Comparison of ENCODE assay signal across 10 cellular contexts in genomic region chr1:227364657-227365056, GRCh38. TPM values are rescaled to one million over a fixed set of nuclear protein-coding genes. Genes with fewer than 3 reads are reported as not detected.
"Had no signal": no experiment of that assay in that cellular context is flagged by ENCODE, and none has a peak within 500 bp of the region (broad histone marks: within the 10 kb centered on the region; RNA-seq: fewer than 3 reads in every experiment).

No MANE protein-coding gene starts in this region.

- H3K4me2 ChIP-seq: KMS-11 had no signal

- ATAC-seq: HepG2 had no signal

- H3K27ac ChIP-seq: HL-60, KMS-11 had no signal

- DNase-seq: IMR-90, Karpas-422, Kasumi-1, KBM-7, KG1 had no signal

- H3K9ac ChIP-seq: KMS-11 had no signal

- FAIRE-seq: HepG2, HTR-8/SVneo had no signal

RNA-seq across cellular contexts. Expression of gene CDC42BPA, which starts 46.4 kb away (rescaled TPM):
- polyA plus RNA-seq: IgD-negative memory B cell had no signal
